1 cellular context compared by ENCODE assay signal in the genomic region with DNA sequence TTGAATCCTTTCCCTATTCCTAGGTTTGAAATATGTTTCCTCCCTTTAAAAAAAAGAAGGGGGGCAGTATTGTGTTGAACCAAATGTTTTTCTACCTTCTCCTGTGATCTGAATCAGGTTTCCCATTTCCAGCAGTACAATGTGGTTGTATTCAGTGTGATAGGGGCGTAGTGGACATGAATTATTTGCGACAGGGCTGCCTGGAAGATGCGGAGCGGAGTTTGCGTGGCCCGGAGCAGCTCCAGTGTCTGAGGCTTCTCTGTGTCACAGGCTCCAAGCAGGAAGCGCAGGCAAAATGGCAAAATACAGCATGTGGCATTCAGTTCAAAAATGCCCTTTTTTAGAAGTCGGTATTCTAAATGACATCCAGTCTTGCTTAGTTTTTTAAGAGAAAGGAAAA.
TF ChIP-seq lines count a peak whose summit lies in the region.

No MANE protein-coding gene starts in this region.

TF ChIP-seq in HEK293, 187 proteins besides CTCF, POLR2A, EP300 and RAD21 (continued from another document):
- TF ChIP-seq KLF1 (tag by site-specific recombination; IDR thresholded peaks at IDR 0.05) (peak; percentile 55), KLF10 (tag by site-specific recombination; IDR thresholded peaks at IDR 0.05) (peak; percentile 75), ZNF112 (tag by site-specific recombination; IDR thresholded peaks at IDR 0.05) (no peak), ZNF76 (tag by site-specific recombination; IDR thresholded peaks at IDR 0.05; ENCODE audit: borderline replicate concordance, low read depth) (peak; percentile 30; the same call in 1 of the 2 replicates), ZXDB (tag by site-specific recombination; IDR thresholded peaks at IDR 0.05) (peak; percentile 70; the same call in 1 of the 2 replicates), SP2 (tag by site-specific recombination; IDR thresholded peaks at IDR 0.05) (peak; percentile 58), ZNF530 (tag by site-specific recombination; IDR thresholded peaks at IDR 0.05; ENCODE audit: low read depth) (no peak), ZNF24 (tag by site-specific recombination; IDR thresholded peaks at IDR 0.05) (peak; percentile 38; the same call in 1 of the 2 replicates), SCRT2 (tag by site-specific recombination; IDR thresholded peaks at IDR 0.05) (no peak), ZFP69B (tag by site-specific recombination; IDR thresholded peaks at IDR 0.05) (peak; percentile 25; the same call in 1 of the 2 replicates), ZNF660 (tag by site-specific recombination; IDR thresholded peaks at IDR 0.05) (peak; percentile 89), ZBTB17 (tag by site-specific recombination; IDR thresholded peaks at IDR 0.05) (0 out of 2 replicates have a peak, but pooled peaks have one; percentile 38), ZNF155 (tag by site-specific recombination; IDR thresholded peaks at IDR 0.05) (no peak), KLF16 (tag by site-specific recombination; IDR thresholded peaks at IDR 0.05) (peak; percentile 55; the same call in 1 of the 2 replicates), ZNF561 (tag by site-specific recombination; IDR thresholded peaks at IDR 0.05; ENCODE audit: borderline replicate concordance) (0 out of 2 replicates have a peak, but pooled peaks have one; percentile 50), ZFP3 (tag by site-specific recombination; IDR thresholded peaks at IDR 0.05; ENCODE audit: low read depth) (no peak), ZBTB7A (tag by site-specific recombination; IDR thresholded peaks at IDR 0.05; ENCODE audit: low read depth) (0 out of 2 replicates have a peak, but pooled peaks have one; percentile 13), ZNF169 (tag by site-specific recombination; IDR thresholded peaks at IDR 0.05) (no peak), ZNF366 (tag by site-specific recombination; conservative IDR thresholded peaks at IDR 0.05) (no peak), SALL2 (tag by site-specific recombination; IDR thresholded peaks at IDR 0.05; ENCODE audit: borderline replicate concordance) (no peak), ZBTB8A (tag by site-specific recombination; IDR thresholded peaks at IDR 0.05) (peak; percentile 45; the same call in 1 of the 2 replicates)
- TF ChIP-seq, protein P1, sequence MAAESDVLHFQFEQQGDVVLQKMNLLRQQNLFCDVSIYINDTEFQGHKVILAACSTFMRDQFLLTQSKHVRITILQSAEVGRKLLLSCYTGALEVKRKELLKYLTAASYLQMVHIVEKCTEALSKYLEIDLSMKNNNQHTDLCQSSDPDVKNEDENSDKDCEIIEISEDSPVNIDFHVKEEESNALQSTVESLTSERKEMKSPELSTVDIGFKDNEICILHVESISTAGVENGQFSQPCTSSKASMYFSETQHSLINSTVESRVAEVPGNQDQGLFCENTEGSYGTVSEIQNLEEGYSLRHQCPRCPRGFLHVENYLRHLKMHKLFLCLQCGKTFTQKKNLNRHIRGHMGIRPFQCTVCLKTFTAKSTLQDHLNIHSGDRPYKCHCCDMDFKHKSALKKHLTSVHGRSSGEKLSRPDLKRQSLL (tag by site-specific recombination; IDR thresholded peaks at IDR 0.05), result peak; percentile 70; the same call in 1 of the 2 replicates
- TF ChIP-seq, protein P2, sequence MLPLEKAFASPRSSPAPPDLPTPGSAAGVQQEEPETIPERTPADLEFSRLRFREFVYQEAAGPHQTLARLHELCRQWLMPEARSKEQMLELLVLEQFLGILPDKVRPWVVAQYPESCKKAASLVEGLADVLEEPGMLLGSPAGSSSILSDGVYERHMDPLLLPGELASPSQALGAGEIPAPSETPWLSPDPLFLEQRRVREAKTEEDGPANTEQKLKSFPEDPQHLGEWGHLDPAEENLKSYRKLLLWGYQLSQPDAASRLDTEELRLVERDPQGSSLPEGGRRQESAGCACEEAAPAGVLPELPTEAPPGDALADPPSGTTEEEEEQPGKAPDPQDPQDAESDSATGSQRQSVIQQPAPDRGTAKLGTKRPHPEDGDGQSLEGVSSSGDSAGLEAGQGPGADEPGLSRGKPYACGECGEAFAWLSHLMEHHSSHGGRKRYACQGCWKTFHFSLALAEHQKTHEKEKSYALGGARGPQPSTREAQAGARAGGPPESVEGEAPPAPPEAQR (tag by site-specific recombination; IDR thresholded peaks at IDR 0.05), result 0 out of 2 replicates have a peak, but pooled peaks have one; percentile 20
- TF ChIP-seq, protein P3, sequence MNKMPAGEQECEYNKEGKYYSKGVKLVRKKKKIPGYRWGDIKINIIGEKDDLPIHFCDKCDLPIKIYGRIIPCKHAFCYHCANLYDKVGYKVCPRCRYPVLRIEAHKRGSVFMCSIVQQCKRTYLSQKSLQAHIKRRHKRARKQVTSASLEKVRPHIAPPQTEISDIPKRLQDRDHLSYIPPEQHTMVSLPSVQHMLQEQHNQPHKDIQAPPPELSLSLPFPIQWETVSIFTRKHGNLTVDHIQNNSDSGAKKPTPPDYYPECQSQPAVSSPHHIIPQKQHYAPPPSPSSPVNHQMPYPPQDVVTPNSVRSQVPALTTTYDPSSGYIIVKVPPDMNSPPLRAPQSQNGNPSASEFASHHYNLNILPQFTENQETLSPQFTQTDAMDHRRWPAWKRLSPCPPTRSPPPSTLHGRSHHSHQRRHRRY (tag by site-specific recombination; IDR thresholded peaks at IDR 0.05), result no peak
- TF ChIP-seq, protein P4, sequence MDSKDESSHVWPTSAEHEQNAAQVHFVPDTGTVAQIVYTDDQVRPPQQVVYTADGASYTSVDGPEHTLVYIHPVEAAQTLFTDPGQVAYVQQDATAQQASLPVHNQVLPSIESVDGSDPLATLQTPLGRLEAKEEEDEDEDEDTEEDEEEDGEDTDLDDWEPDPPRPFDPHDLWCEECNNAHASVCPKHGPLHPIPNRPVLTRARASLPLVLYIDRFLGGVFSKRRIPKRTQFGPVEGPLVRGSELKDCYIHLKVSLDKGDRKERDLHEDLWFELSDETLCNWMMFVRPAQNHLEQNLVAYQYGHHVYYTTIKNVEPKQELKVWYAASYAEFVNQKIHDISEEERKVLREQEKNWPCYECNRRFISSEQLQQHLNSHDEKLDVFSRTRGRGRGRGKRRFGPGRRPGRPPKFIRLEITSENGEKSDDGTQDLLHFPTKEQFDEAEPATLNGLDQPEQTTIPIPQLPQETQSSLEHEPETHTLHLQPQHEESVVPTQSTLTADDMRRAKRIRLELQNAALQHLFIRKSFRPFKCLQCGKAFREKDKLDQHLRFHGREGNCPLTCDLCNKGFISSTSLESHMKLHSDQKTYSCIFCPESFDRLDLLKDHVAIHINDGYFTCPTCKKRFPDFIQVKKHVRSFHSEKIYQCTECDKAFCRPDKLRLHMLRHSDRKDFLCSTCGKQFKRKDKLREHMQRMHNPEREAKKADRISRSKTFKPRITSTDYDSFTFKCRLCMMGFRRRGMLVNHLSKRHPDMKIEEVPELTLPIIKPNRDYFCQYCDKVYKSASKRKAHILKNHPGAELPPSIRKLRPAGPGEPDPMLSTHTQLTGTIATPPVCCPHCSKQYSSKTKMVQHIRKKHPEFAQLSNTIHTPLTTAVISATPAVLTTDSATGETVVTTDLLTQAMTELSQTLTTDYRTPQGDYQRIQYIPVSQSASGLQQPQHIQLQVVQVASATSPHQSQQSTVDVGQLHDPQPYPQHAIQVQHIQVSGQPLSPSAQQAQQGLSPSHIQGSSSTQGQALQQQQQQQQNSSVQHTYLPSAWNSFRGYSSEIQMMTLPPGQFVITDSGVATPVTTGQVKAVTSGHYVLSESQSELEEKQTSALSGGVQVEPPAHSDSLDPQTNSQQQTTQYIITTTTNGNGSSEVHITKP (tag by site-specific recombination; IDR thresholded peaks at IDR 0.05), result peak; percentile 66
- TF ChIP-seq, protein P5, sequence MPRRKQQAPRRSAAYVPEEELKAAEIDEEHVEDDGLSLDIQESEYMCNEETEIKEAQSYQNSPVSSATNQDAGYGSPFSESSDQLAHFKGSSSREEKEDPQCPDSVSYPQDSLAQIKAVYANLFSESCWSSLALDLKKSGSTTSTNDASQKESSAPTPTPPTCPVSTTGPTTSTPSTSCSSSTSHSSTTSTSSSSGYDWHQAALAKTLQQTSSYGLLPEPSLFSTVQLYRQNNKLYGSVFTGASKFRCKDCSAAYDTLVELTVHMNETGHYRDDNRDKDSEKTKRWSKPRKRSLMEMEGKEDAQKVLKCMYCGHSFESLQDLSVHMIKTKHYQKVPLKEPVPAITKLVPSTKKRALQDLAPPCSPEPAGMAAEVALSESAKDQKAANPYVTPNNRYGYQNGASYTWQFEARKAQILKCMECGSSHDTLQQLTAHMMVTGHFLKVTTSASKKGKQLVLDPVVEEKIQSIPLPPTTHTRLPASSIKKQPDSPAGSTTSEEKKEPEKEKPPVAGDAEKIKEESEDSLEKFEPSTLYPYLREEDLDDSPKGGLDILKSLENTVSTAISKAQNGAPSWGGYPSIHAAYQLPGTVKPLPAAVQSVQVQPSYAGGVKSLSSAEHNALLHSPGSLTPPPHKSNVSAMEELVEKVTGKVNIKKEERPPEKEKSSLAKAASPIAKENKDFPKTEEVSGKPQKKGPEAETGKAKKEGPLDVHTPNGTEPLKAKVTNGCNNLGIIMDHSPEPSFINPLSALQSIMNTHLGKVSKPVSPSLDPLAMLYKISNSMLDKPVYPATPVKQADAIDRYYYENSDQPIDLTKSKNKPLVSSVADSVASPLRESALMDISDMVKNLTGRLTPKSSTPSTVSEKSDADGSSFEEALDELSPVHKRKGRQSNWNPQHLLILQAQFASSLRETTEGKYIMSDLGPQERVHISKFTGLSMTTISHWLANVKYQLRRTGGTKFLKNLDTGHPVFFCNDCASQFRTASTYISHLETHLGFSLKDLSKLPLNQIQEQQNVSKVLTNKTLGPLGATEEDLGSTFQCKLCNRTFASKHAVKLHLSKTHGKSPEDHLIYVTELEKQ (tag by site-specific recombination; IDR thresholded peaks at IDR 0.05; ENCODE audit: borderline replicate concordance), result 0 out of 2 replicates have a peak, but pooled peaks have one; percentile 42
- TF ChIP-seq, protein P6, sequence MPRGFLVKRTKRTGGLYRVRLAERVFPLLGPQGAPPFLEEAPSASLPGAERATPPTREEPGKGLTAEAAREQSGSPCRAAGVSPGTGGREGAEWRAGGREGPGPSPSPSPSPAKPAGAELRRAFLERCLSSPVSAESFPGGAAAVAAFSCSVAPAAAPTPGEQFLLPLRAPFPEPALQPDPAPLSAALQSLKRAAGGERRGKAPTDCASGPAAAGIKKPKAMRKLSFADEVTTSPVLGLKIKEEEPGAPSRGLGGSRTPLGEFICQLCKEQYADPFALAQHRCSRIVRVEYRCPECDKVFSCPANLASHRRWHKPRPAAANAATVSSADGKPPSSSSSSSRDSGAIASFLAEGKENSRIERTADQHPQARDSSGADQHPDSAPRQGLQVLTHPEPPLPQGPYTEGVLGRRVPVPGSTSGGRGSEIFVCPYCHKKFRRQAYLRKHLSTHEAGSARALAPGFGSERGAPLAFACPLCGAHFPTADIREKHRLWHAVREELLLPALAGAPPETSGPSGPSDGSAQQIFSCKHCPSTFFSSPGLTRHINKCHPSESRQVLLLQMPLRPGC (tag by site-specific recombination; IDR thresholded peaks at IDR 0.05), result 0 out of 2 replicates have a peak, but pooled peaks have one; percentile 48
- TF ChIP-seq, protein P7, sequence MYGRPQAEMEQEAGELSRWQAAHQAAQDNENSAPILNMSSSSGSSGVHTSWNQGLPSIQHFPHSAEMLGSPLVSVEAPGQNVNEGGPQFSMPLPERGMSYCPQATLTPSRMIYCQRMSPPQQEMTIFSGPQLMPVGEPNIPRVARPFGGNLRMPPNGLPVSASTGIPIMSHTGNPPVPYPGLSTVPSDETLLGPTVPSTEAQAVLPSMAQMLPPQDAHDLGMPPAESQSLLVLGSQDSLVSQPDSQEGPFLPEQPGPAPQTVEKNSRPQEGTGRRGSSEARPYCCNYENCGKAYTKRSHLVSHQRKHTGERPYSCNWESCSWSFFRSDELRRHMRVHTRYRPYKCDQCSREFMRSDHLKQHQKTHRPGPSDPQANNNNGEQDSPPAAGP (tag by site-specific recombination; IDR thresholded peaks at IDR 0.05), result peak; percentile 64
- TF ChIP-seq, protein P8, sequence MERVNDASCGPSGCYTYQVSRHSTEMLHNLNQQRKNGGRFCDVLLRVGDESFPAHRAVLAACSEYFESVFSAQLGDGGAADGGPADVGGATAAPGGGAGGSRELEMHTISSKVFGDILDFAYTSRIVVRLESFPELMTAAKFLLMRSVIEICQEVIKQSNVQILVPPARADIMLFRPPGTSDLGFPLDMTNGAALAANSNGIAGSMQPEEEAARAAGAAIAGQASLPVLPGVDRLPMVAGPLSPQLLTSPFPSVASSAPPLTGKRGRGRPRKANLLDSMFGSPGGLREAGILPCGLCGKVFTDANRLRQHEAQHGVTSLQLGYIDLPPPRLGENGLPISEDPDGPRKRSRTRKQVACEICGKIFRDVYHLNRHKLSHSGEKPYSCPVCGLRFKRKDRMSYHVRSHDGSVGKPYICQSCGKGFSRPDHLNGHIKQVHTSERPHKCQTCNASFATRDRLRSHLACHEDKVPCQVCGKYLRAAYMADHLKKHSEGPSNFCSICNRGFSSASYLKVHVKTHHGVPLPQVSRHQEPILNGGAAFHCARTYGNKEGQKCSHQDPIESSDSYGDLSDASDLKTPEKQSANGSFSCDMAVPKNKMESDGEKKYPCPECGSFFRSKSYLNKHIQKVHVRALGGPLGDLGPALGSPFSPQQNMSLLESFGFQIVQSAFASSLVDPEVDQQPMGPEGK (tag by site-specific recombination; IDR thresholded peaks at IDR 0.05), result peak; percentile 13; the same call in 1 of the 2 replicates
